ENCODE assay signal across 1 cellular context in the genomic region with DNA sequence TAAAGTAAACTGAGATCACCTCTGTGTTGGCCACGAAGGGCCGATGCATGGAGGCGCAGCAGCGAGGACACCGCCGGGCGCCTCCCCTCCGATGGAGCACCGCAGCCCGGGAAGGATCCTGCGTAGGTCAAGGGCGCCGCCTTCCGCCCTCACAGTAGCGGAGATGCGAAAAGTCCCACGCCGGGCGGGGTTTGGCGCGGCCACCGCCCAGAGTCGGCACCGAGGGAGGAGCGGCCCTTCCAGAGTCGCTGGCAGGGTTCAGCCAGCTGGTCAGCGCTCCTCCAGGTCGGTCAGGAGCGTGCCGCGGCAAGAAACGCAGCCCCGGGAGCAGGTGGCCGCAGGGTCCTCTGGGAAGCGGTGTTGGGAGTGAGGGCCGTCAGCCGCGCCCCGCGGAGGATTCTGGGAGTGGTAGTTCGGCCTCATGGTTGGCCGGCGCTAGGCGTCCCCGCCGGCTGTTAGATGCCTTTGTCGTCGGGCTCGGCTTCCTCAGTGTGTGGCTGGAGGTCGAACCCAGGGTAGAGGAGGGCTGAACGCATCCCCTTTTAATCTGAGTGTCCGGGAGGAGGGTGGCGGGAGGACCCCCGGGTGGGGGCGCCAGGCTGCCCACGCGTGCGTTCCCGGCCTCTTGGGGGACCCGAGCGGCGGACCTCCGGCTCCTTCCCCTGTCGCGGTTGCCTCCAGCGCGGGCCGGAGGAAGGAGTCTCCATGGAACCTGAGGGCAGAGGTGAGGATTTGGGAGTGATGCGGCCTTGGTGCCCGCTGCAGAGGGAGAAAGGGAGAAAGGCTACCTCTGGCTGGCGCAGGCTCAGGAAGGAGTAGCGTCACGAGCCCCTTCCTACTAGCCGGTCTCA.
TF ChIP-seq lines count a peak whose summit lies in the region.

A gene (plus strand): TSS at position 411 of the 851 bp plus-strand sequence. CDS start 295 bp downstream, at position 706.

TF ChIP-seq in HepG2, 621 proteins besides CTCF, POLR2A, EP300 and RAD21 (continued from another document and continues in another):
- TF ChIP-seq, protein P1, sequence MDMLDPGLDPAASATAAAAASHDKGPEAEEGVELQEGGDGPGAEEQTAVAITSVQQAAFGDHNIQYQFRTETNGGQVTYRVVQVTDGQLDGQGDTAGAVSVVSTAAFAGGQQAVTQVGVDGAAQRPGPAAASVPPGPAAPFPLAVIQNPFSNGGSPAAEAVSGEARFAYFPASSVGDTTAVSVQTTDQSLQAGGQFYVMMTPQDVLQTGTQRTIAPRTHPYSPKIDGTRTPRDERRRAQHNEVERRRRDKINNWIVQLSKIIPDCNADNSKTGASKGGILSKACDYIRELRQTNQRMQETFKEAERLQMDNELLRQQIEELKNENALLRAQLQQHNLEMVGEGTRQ (IDR thresholded peaks at IDR 0.05; ENCODE audit: low read depth, low read length) = no peak
- TF ChIP-seq, protein P1 (CRISPR knock-in tag; IDR thresholded peaks at IDR 0.05; ENCODE audit: borderline replicate concordance) = no peak
- TF ChIP-seq KLF12 (CRISPR knock-in tag; IDR thresholded peaks at IDR 0.05; ENCODE audit: borderline replicate concordance) (no peak), ZNF713 (CRISPR knock-in tag; IDR thresholded peaks at IDR 0.05) (no peak), NFKB2 (CRISPR knock-in tag; IDR thresholded peaks at IDR 0.05; ENCODE audit: borderline replicate concordance) (peak; percentile 45; the same call in 1 of the 2 replicates), ZNF232 (CRISPR knock-in tag; IDR thresholded peaks at IDR 0.05; ENCODE audit: borderline replicate concordance) (peak; percentile 65; the same call in 1 of the 2 replicates), FOXM1 (CRISPR knock-in tag; IDR thresholded peaks at IDR 0.05) (no peak), ZNF235 (CRISPR knock-in tag; IDR thresholded peaks at IDR 0.05; ENCODE audit: borderline replicate concordance) (no peak), ZNF792 (CRISPR knock-in tag; IDR thresholded peaks at IDR 0.05) (no peak), JARID2 (CRISPR knock-in tag; IDR thresholded peaks at IDR 0.05; ENCODE audit: insufficient replicate concordance) (no peak), RAD51 (IDR thresholded peaks at IDR 0.05; ENCODE audit: borderline replicate concordance) (no peak), SRSF9 (IDR thresholded peaks at IDR 0.05; ENCODE audit: borderline replicate concordance, insufficient read depth, low read depth, low read length, poor library complexity, severe bottlenecking) (no peak), PRPF4 (IDR thresholded peaks at IDR 0.05; ENCODE audit: low read depth, low read length, poor library complexity, severe bottlenecking) (no peak), MIXL1 (CRISPR knock-in tag; IDR thresholded peaks at IDR 0.05) (no peak), MBNL3 (CRISPR knock-in tag; conservative IDR thresholded peaks at IDR 0.05) (no peak), ZNF431 (CRISPR knock-in tag; IDR thresholded peaks at IDR 0.05; ENCODE audit: borderline replicate concordance, low read depth) (0 out of 2 replicates have a peak, but pooled peaks have one; percentile 50), PHF8 (CRISPR knock-in tag; IDR thresholded peaks at IDR 0.05) (peak; percentile 64), TARDBP (CRISPR knock-in tag; IDR thresholded peaks at IDR 0.05) (no peak), ZNF430 (CRISPR knock-in tag; IDR thresholded peaks at IDR 0.05) (peak; percentile 59; the same call in 1 of the 2 replicates), ZNF274 (CRISPR knock-in tag; IDR thresholded peaks at IDR 0.05) (peak; percentile 68; the same call in 1 of the 2 replicates), ZNF816 (CRISPR knock-in tag; IDR thresholded peaks at IDR 0.05; ENCODE audit: borderline replicate concordance) (0 out of 2 replicates have a peak, but pooled peaks have one; percentile 61), POGZ (CRISPR knock-in tag; IDR thresholded peaks at IDR 0.05) (peak; percentile 70; the same call in 1 of the 2 replicates), PITX1 (CRISPR knock-in tag; IDR thresholded peaks at IDR 0.05) (peak; percentile 36; the same call in 1 of the 2 replicates), ZNF780A (CRISPR knock-in tag; IDR thresholded peaks at IDR 0.05) (no peak), KDM2A (CRISPR knock-in tag; IDR thresholded peaks at IDR 0.05; ENCODE audit: borderline replicate concordance, low read depth) (peak; percentile 26; the same call in 1 of the 2 replicates), ZNF562 (CRISPR knock-in tag; IDR thresholded peaks at IDR 0.05; ENCODE audit: borderline replicate concordance) (no peak), ZBTB1 (CRISPR knock-in tag; IDR thresholded peaks at IDR 0.05; ENCODE audit: borderline replicate concordance) (no peak), HDAC1 (CRISPR knock-in tag; IDR thresholded peaks at IDR 0.05) (peak; percentile 75), KAT8 (CRISPR knock-in tag; IDR thresholded peaks at IDR 0.05) (peak; percentile 56; the same call in 1 of the 2 replicates), RARA (CRISPR knock-in tag; IDR thresholded peaks at IDR 0.05) (0 out of 2 replicates have a peak, but pooled peaks have one; percentile 21), ZNF382 (CRISPR knock-in tag; IDR thresholded peaks at IDR 0.05; ENCODE audit: borderline replicate concordance) (no peak), FOXK1 (CRISPR knock-in tag; IDR thresholded peaks at IDR 0.05; ENCODE audit: borderline replicate concordance, low read depth) (no peak), ZNF510 (CRISPR knock-in tag; IDR thresholded peaks at IDR 0.05; ENCODE audit: low read depth) (no peak), KLF16 (CRISPR knock-in tag; IDR thresholded peaks at IDR 0.05) (peak in 1 of 2 experiments; percentile 36; a peak in 1 of 4 replicates), ZSCAN31 (CRISPR knock-in tag; IDR thresholded peaks at IDR 0.05; ENCODE audit: low read depth) (0 out of 2 replicates have a peak, but pooled peaks have one; percentile 22), NRL (CRISPR knock-in tag; IDR thresholded peaks at IDR 0.05; ENCODE audit: borderline replicate concordance) (peak; percentile 45; the same call in 1 of the 2 replicates), YY1 (IDR thresholded peaks at IDR 0.05; ENCODE audit: insufficient read depth, insufficient replicate concordance, low read depth, low read length) (peak; percentile 42), ZNF432 (CRISPR knock-in tag; IDR thresholded peaks at IDR 0.05; ENCODE audit: borderline replicate concordance) (no peak), NFYB (CRISPR knock-in tag; IDR thresholded peaks at IDR 0.05) (no peak), MAFK (conservative IDR thresholded peaks at IDR 0.05 in 1 of 2, IDR thresholded peaks at IDR 0.05 in 1 of 2; ENCODE audit: low read length in 2 of 2) (no peak), ZNF260 (CRISPR knock-in tag; IDR thresholded peaks at IDR 0.05; ENCODE audit: borderline replicate concordance, low read depth) (no peak), RBFOX2 (IDR thresholded peaks at IDR 0.05; ENCODE audit: low read depth, low read length) (peak; percentile 62), ZNF124 (CRISPR knock-in tag; IDR thresholded peaks at IDR 0.05) (no peak)
- TF ChIP-seq, protein P2, sequence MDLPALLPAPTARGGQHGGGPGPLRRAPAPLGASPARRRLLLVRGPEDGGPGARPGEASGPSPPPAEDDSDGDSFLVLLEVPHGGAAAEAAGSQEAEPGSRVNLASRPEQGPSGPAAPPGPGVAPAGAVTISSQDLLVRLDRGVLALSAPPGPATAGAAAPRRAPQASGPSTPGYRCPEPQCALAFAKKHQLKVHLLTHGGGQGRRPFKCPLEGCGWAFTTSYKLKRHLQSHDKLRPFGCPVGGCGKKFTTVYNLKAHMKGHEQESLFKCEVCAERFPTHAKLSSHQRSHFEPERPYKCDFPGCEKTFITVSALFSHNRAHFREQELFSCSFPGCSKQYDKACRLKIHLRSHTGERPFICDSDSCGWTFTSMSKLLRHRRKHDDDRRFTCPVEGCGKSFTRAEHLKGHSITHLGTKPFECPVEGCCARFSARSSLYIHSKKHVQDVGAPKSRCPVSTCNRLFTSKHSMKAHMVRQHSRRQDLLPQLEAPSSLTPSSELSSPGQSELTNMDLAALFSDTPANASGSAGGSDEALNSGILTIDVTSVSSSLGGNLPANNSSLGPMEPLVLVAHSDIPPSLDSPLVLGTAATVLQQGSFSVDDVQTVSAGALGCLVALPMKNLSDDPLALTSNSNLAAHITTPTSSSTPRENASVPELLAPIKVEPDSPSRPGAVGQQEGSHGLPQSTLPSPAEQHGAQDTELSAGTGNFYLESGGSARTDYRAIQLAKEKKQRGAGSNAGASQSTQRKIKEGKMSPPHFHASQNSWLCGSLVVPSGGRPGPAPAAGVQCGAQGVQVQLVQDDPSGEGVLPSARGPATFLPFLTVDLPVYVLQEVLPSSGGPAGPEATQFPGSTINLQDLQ (CRISPR knock-in tag; IDR thresholded peaks at IDR 0.05) = peak; percentile 83
- TF ChIP-seq, protein P3, sequence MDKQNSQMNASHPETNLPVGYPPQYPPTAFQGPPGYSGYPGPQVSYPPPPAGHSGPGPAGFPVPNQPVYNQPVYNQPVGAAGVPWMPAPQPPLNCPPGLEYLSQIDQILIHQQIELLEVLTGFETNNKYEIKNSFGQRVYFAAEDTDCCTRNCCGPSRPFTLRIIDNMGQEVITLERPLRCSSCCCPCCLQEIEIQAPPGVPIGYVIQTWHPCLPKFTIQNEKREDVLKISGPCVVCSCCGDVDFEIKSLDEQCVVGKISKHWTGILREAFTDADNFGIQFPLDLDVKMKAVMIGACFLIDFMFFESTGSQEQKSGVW (CRISPR knock-in tag; IDR thresholded peaks at IDR 0.05; ENCODE audit: borderline replicate concordance) = no peak
- TF ChIP-seq, protein P4, sequence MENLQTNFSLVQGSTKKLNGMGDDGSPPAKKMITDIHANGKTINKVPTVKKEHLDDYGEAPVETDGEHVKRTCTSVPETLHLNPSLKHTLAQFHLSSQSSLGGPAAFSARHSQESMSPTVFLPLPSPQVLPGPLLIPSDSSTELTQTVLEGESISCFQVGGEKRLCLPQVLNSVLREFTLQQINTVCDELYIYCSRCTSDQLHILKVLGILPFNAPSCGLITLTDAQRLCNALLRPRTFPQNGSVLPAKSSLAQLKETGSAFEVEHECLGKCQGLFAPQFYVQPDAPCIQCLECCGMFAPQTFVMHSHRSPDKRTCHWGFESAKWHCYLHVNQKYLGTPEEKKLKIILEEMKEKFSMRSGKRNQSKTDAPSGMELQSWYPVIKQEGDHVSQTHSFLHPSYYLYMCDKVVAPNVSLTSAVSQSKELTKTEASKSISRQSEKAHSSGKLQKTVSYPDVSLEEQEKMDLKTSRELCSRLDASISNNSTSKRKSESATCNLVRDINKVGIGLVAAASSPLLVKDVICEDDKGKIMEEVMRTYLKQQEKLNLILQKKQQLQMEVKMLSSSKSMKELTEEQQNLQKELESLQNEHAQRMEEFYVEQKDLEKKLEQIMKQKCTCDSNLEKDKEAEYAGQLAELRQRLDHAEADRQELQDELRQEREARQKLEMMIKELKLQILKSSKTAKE (CRISPR knock-in tag; IDR thresholded peaks at IDR 0.05; ENCODE audit: borderline replicate concordance) = no peak
- TF ChIP-seq, protein P5, sequence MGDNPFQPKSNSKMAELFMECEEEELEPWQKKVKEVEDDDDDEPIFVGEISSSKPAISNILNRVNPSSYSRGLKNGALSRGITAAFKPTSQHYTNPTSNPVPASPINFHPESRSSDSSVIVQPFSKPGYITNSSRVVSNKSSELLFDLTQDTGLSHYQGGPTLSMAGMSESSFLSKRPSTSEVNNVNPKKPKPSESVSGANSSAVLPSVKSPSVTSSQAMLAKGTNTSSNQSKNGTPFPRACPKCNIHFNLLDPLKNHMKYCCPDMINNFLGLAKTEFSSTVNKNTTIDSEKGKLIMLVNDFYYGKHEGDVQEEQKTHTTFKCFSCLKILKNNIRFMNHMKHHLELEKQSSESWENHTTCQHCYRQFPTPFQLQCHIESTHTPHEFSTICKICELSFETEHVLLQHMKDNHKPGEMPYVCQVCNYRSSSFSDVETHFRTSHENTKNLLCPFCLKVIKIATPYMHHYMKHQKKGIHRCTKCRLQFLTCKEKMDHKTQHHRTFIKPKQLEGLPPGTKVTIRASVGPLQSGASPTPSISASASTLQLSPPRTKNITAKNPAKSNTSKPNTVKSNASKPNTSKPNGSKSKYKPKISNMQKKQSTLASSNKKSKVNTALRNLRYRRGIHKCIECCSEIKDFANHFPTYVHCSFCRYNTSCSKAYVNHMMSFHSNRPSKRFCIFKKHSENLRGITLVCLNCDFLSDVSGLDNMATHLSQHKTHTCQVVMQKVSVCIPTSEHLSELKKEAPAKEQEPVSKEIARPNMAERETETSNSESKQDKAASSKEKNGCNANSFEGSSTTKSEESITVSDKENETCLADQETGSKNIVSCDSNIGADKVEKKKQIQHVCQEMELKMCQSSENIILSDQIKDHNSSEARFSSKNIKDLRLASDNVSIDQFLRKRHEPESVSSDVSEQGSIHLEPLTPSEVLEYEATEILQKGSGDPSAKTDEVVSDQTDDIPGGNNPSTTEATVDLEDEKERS (CRISPR knock-in tag; IDR thresholded peaks at IDR 0.05) = no peak
- TF ChIP-seq, protein P6, sequence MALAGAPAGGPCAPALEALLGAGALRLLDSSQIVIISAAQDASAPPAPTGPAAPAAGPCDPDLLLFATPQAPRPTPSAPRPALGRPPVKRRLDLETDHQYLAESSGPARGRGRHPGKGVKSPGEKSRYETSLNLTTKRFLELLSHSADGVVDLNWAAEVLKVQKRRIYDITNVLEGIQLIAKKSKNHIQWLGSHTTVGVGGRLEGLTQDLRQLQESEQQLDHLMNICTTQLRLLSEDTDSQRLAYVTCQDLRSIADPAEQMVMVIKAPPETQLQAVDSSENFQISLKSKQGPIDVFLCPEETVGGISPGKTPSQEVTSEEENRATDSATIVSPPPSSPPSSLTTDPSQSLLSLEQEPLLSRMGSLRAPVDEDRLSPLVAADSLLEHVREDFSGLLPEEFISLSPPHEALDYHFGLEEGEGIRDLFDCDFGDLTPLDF (CRISPR knock-in tag; IDR thresholded peaks at IDR 0.05) = 0 out of 2 replicates have a peak, but pooled peaks have one; percentile 28
- TF ChIP-seq, protein P7, sequence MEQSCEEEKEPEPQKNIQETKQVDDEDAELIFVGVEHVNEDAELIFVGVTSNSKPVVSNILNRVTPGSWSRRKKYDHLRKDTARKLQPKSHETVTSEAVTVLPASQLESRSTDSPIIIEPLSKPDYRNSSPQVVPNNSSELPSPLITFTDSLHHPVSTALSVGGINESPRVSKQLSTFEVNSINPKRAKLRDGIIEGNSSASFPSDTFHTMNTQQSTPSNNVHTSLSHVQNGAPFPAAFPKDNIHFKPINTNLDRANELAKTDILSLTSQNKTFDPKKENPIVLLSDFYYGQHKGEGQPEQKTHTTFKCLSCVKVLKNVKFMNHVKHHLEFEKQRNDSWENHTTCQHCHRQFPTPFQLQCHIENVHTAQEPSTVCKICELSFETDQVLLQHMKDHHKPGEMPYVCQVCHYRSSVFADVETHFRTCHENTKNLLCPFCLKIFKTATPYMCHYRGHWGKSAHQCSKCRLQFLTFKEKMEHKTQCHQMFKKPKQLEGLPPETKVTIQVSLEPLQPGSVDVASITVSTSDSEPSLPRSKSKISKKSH (CRISPR knock-in tag; IDR thresholded peaks at IDR 0.05; ENCODE audit: borderline replicate concordance) = peak; percentile 81
- TF ChIP-seq, protein P8, sequence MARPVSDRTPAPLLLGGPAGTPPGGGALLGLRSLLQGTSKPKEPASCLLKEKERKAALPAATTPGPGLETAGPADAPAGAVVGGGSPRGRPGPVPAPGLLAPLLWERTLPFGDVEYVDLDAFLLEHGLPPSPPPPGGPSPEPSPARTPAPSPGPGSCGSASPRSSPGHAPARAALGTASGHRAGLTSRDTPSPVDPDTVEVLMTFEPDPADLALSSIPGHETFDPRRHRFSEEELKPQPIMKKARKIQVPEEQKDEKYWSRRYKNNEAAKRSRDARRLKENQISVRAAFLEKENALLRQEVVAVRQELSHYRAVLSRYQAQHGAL (CRISPR knock-in tag; IDR thresholded peaks at IDR 0.05; ENCODE audit: not compliant biosample characterization) = no peak
